ENCODE assay signal across 1 cellular context in genomic region chr9:92325991-92326500, GRCh38.
TF ChIP-seq lines count a peak whose summit lies in the region.

No MANE protein-coding gene starts in this region.

TF ChIP-seq in K562, 482 proteins besides CTCF, POLR2A, EP300 and RAD21 (continued from another document and continues in another):
- no peak for TF ChIP-seq ZNF609 (CRISPR knock-in tag; IDR thresholded peaks at IDR 0.05; ENCODE audit: borderline replicate concordance)
- peak; percentile 63; the same call in 1 of the 2 replicates for TF ChIP-seq NKRF (IDR thresholded peaks at IDR 0.05; ENCODE audit: borderline replicate concordance)
- TF ChIP-seq CTBP1 (IDR thresholded peaks at IDR 0.05; ENCODE audit: borderline replicate concordance): peak; percentile 91; the same call in 1 of the 2 replicates
- no peak for TF ChIP-seq ZNF518B (CRISPR knock-in tag; IDR thresholded peaks at IDR 0.05)
- no peak for TF ChIP-seq HES1 (IDR thresholded peaks at IDR 0.05; ENCODE audit: low read depth)
- TF ChIP-seq PHF8 (IDR thresholded peaks at IDR 0.05; ENCODE audit: borderline replicate concordance, low read length): peak; percentile 72; the same call in 1 of the 2 replicates
- no peak for TF ChIP-seq ZNF583 (CRISPR knock-in tag; IDR thresholded peaks at IDR 0.05)
- TF ChIP-seq ZFP30 (CRISPR knock-in tag; IDR thresholded peaks at IDR 0.05; ENCODE audit: borderline replicate concordance): no peak
- TF ChIP-seq CHD2 (IDR thresholded peaks at IDR 0.05; ENCODE audit: low read depth, low read length): no peak
- 0 out of 2 replicates have a peak, but pooled peaks have one; percentile 64 for TF ChIP-seq ETS1 (conservative IDR thresholded peaks at IDR 0.05; ENCODE audit: control insufficient read depth, low read depth, low read length)
- TF ChIP-seq MEF2A (IDR thresholded peaks at IDR 0.05; ENCODE audit: control insufficient read depth, low read depth, low read length): no peak
- no peak for TF ChIP-seq RREB1 (CRISPR knock-in tag; IDR thresholded peaks at IDR 0.05)
- no peak for TF ChIP-seq USF1 (CRISPR knock-in tag; IDR thresholded peaks at IDR 0.05)
- TF ChIP-seq ZNF76 (CRISPR knock-in tag; IDR thresholded peaks at IDR 0.05; ENCODE audit: borderline replicate concordance): no peak
- no peak for TF ChIP-seq ELF4 (CRISPR knock-in tag; IDR thresholded peaks at IDR 0.05)
- TF ChIP-seq TSC22D4 (tag; IDR thresholded peaks at IDR 0.05): no peak
- no peak for TF ChIP-seq DNMT1 (IDR thresholded peaks at IDR 0.05)
- peak; percentile 0 for TF ChIP-seq RBFOX2 (IDR thresholded peaks at IDR 0.05; ENCODE audit: low read depth, low read length)
- TF ChIP-seq POLR2G (IDR thresholded peaks at IDR 0.05; ENCODE audit: low read depth, low read length): peak; percentile 93
- TF ChIP-seq ZFX (CRISPR knock-in tag; IDR thresholded peaks at IDR 0.05): no peak; the same call in 1 of the 2 replicates
- TF ChIP-seq MIER1 (IDR thresholded peaks at IDR 0.05; ENCODE audit: low read depth): no peak
- no peak for TF ChIP-seq FOSL1 (tag; conservative IDR thresholded peaks at IDR 0.05)
- peak; percentile 45 for TF ChIP-seq SUPT5H (IDR thresholded peaks at IDR 0.05)
- TF ChIP-seq MAFK (IDR thresholded peaks at IDR 0.05; ENCODE audit: low read length): no peak
- no peak for TF ChIP-seq MXD1 (CRISPR knock-in tag; IDR thresholded peaks at IDR 0.05; ENCODE audit: borderline replicate concordance, poor library complexity, severe bottlenecking)
- 0 out of 2 replicates have a peak, but pooled peaks have one; percentile 13 for TF ChIP-seq RB1 (IDR thresholded peaks at IDR 0.05; ENCODE audit: low read depth)
- no peak for TF ChIP-seq CC2D1A (IDR thresholded peaks at IDR 0.05)
- TF ChIP-seq ZHX1 (conservative IDR thresholded peaks at IDR 0.05; ENCODE audit: low read length): no peak
- TF ChIP-seq NR2C2 (CRISPR knock-in tag; IDR thresholded peaks at IDR 0.05): 0 out of 2 replicates have a peak, but pooled peaks have one; percentile 8
- TF ChIP-seq NR2C2 (tag; IDR thresholded peaks at IDR 0.05): no peak; the same call in 1 of the 2 replicates
- TF ChIP-seq PKNOX1 (IDR thresholded peaks at IDR 0.05): peak; percentile 60
- no peak for TF ChIP-seq U2AF2 (optimal IDR thresholded peaks at IDR 0.05; ENCODE audit: low read depth, low read length)
- peak; percentile 91; the same call in 1 of the 2 replicates for TF ChIP-seq CBFB (CRISPR knock-in tag; IDR thresholded peaks at IDR 0.05)
